In the genomic region with DNA sequence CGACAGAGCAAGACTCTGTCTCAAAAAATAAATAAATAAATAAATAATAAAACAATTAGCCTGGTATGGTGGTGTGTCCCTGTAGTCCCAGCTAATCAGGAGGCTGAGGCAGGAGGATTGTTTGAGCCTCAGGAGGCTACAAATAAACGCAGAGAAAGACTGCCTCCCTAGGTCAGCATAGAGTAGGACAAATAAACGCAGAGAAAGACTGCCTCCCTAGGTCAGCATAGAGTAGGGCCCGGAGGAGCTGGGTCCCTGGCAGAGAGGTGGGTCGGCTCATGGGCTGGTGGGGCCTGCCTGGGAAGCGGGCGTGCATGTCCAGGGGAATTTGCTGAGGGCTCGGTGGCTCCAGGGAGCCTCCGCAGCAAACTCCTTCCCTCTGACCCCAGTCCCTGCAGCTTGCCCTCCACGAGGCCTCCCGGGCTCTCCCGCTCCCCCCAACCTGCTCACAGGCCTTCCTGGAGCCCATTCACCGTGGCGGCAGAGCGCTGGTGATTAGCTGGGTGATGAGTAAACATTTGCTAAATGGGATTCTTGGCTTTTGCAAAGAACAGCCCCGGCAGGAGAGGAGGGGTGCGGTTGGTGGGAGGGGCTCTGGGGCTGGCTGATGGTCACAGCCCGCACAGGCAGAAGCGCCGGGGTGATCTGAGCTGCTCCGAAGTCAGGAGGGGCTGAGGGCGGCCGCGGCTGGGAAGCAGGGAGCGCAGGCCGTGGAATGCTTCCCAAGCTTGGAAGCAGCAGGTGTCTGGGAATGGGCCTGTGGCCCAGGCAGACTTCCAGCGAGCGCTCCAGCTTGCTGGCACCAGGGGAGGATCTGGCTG, we compare ENCODE assay signal across 9 cellular contexts.
A peak's percentile ranks its signal among the peaks of the same experiment; 100 is the strongest.
DNase-seq lines count a peak whose midpoint lies in the region; ATAC-seq lines count a peak whose summit lies in the region.
"Had no signal": no experiment of that assay in that cellular context is flagged by ENCODE, and none has a peak within 500 bp of the region (broad histone marks: within the 10 kb centered on the region; RNA-seq: fewer than 3 reads in every experiment).

No MANE protein-coding gene starts in this region.

- no peak overlapping the region for H3K27ac ChIP-seq in substantia nigra (ENCODE audit: low read depth, low read length, poor library complexity, severe bottlenecking)
- H3K27ac ChIP-seq: A549 had no signal

- no peak for ATAC-seq in activated naive CD8-positive, alpha-beta T cell treated with anti-CD3 and anti-CD28 coated beads, Interleukin-2, amount 50 U/mL, for 24 hours
- ATAC-seq in natural killer cell treated with Interleukin-12 subunit alpha and Interleukin-12 subunit beta and Interleukin-15 and Interleukin-18, amount 100 ng/mL, for 72 hours, result no peak
- ATAC-seq in GM21515 (IDR thresholded peaks at IDR 0.05; ENCODE audit: unreplicated experiment), result no peak
- ATAC-seq: A549 had no signal

- DNase-seq in NCI-H1417 (lab: John Stamatoyannopoulos, UW) (peak; percentile 58 to 80 (median 65)), NCI-H1417 treated with DMSO at 0.1 percent for 48 hours (lab: John Stamatoyannopoulos, UW) (no peak), amniotic epithelial cell (ENCODE audit: low read depth) (peak; percentile 33), iPS-NIHi7 (ENCODE audit: extremely low spot score) (peak; percentile 86), substantia nigra (lab: John Stamatoyannopoulos, UW) (peak in 28 of 49 donors; percentile 2 to 88 (median 30))
- DNase-seq in activated naive CD8-positive, alpha-beta T cell treated with anti-CD3 and anti-CD28 coated beads, Interleukin-2, amount 50 U/mL, for 24 hours, result no peak
- DNase-seq in natural killer cell treated with Interleukin-12 subunit alpha and Interleukin-12 subunit beta and Interleukin-15 and Interleukin-18, amount 100 ng/mL, for 72 hours (ENCODE audit: low spot score), result no peak

- no peaks in the 10 kb centered on the region for H3K4me1 Mint-ChIP-seq in activated naive CD8-positive, alpha-beta T cell treated with anti-CD3 and anti-CD28 coated beads, Interleukin-2, amount 50 U/mL, for 24 hours
- no peaks in the 10 kb centered on the region for H3K4me1 Mint-ChIP-seq in natural killer cell treated with Interleukin-12 subunit alpha and Interleukin-12 subunit beta and Interleukin-15 and Interleukin-18, amount 100 ng/mL, for 72 hours (ENCODE audit: low read depth in 2 of 2)

- H3K27me3 Mint-ChIP-seq in activated naive CD8-positive, alpha-beta T cell treated with anti-CD3 and anti-CD28 coated beads, Interleukin-2, amount 50 U/mL, for 24 hours, result no peaks in the 10 kb centered on the region
- peaks cover 0 to 7% of the 10 kb centered on the region in 2 donors for H3K27me3 Mint-ChIP-seq in natural killer cell treated with Interleukin-12 subunit alpha and Interleukin-12 subunit beta and Interleukin-15 and Interleukin-18, amount 100 ng/mL, for 72 hours

- no peak overlapping the region for H3K4me3 Mint-ChIP-seq in activated naive CD8-positive, alpha-beta T cell treated with anti-CD3 and anti-CD28 coated beads, Interleukin-2, amount 50 U/mL, for 24 hours
- no peak overlapping the region for H3K4me3 Mint-ChIP-seq in natural killer cell treated with Interleukin-12 subunit alpha and Interleukin-12 subunit beta and Interleukin-15 and Interleukin-18, amount 100 ng/mL, for 72 hours

- no peaks in the 10 kb centered on the region for H3K36me3 Mint-ChIP-seq in activated naive CD8-positive, alpha-beta T cell treated with anti-CD3 and anti-CD28 coated beads, Interleukin-2, amount 50 U/mL, for 24 hours (ENCODE audit: low read depth)
- no peaks in the 10 kb centered on the region for H3K36me3 Mint-ChIP-seq in natural killer cell treated with Interleukin-12 subunit alpha and Interleukin-12 subunit beta and Interleukin-15 and Interleukin-18, amount 100 ng/mL, for 72 hours

- no peaks in the 10 kb centered on the region for H3K9me3 Mint-ChIP-seq in activated naive CD8-positive, alpha-beta T cell treated with anti-CD3 and anti-CD28 coated beads, Interleukin-2, amount 50 U/mL, for 24 hours
- no peaks in the 10 kb centered on the region for H3K9me3 Mint-ChIP-seq in natural killer cell treated with Interleukin-12 subunit alpha and Interleukin-12 subunit beta and Interleukin-15 and Interleukin-18, amount 100 ng/mL, for 72 hours

- H3K27ac Mint-ChIP-seq in activated naive CD8-positive, alpha-beta T cell treated with anti-CD3 and anti-CD28 coated beads, Interleukin-2, amount 50 U/mL, for 24 hours, result no peak overlapping the region
- H3K27ac Mint-ChIP-seq in natural killer cell treated with Interleukin-12 subunit alpha and Interleukin-12 subunit beta and Interleukin-15 and Interleukin-18, amount 100 ng/mL, for 72 hours, result no peak overlapping the region

Comparison
In these comparisons a context has a peak if more than half of its experiments do, and no peak if none do; other contexts are left out.
1. DNase-seq: peak in NCI-H1417 (3 of 3), amniotic epithelial cell (single experiment), iPS-NIHi7 (single experiment) and substantia nigra (28 of 49); none in NCI-H1417 treated with DMSO at 0.1 percent for 48 hours (single experiment), activated naive CD8-positive, alpha-beta T cell treated with anti-CD3 and anti-CD28 coated beads, Interleukin-2, amount 50 U/mL, for 24 hours (single experiment) and natural killer cell treated with Interleukin-12 subunit alpha and Interleukin-12 subunit beta and Interleukin-15 and Interleukin-18, amount 100 ng/mL, for 72 hours (single experiment).